In genomic region chr20:43590392-43591303, GRCh38 we compare ENCODE assay signal across 1 cellular context.
TF ChIP-seq lines count a peak whose summit lies in the region.

Gene IFT52 (plus strand): TSS chr20:43590937. CDS start chr20:43594699, 3,762 bp downstream.

TF ChIP-seq in HepG2, 621 proteins besides CTCF, POLR2A, EP300 and RAD21 (continued from another document and continues in another):
- TF ChIP-seq ZNF687 (CRISPR knock-in tag; IDR thresholded peaks at IDR 0.05) = peak; percentile 96
- 0 out of 2 replicates have a peak, but pooled peaks have one; percentile 67 for TF ChIP-seq KIAA2018 (CRISPR knock-in tag; IDR thresholded peaks at IDR 0.05; ENCODE audit: borderline replicate concordance)
- peak; percentile 85; the same call in 1 of the 2 replicates for TF ChIP-seq ZNF512B (CRISPR knock-in tag; IDR thresholded peaks at IDR 0.05; ENCODE audit: borderline replicate concordance)
- TF ChIP-seq GMEB1 (CRISPR knock-in tag; IDR thresholded peaks at IDR 0.05; ENCODE audit: borderline replicate concordance) = peak; percentile 100
- TF ChIP-seq ZNF274 (CRISPR knock-in tag; IDR thresholded peaks at IDR 0.05) = peak; percentile 92
- peak; percentile 77 for TF ChIP-seq RBM22 (optimal IDR thresholded peaks at IDR 0.05; ENCODE audit: low read length)
- TF ChIP-seq CBX5 (CRISPR knock-in tag; IDR thresholded peaks at IDR 0.05; ENCODE audit: borderline replicate concordance) = peak; percentile 26; the same call in 1 of the 2 replicates
- 0 out of 2 replicates have a peak, but pooled peaks have one; percentile 59 for TF ChIP-seq GATA4 (IDR thresholded peaks at IDR 0.05; ENCODE audit: borderline replicate concordance, low read depth)
- peak; percentile 100 for TF ChIP-seq PATZ1 (CRISPR knock-in tag; IDR thresholded peaks at IDR 0.05)
- TF ChIP-seq ZNF777 (CRISPR knock-in tag; IDR thresholded peaks at IDR 0.05) = peak; percentile 58; the same call in 1 of the 2 replicates
- no peak; the same call in 1 of the 2 replicates for TF ChIP-seq ETV6 (CRISPR knock-in tag; conservative IDR thresholded peaks at IDR 0.05)
- no peak for TF ChIP-seq PHB2 (IDR thresholded peaks at IDR 0.05; ENCODE audit: partially characterized antibody)
- TF ChIP-seq ZKSCAN5 (CRISPR knock-in tag; IDR thresholded peaks at IDR 0.05) = 0 out of 2 replicates have a peak, but pooled peaks have one; percentile 34
- TF ChIP-seq ATRX (CRISPR knock-in tag; IDR thresholded peaks at IDR 0.05; ENCODE audit: borderline replicate concordance) = no peak
- TF ChIP-seq DRAP1 (CRISPR knock-in tag; IDR thresholded peaks at IDR 0.05) = peak; percentile 89
- no peak for TF ChIP-seq REST (IDR thresholded peaks at IDR 0.05; ENCODE audit: borderline replicate concordance in 1 of 2, low read depth in 1 of 2, low read length in 2 of 2)
- TF ChIP-seq ZNF12 (CRISPR knock-in tag; IDR thresholded peaks at IDR 0.05) = peak; percentile 25; the same call in 1 of the 2 replicates
- no peak for TF ChIP-seq IKZF4 (CRISPR knock-in tag; IDR thresholded peaks at IDR 0.05; ENCODE audit: borderline replicate concordance, low read depth, not compliant biosample characterization)
- peak; percentile 51; the same call in 1 of the 2 replicates for TF ChIP-seq ZNF292 (CRISPR knock-in tag; IDR thresholded peaks at IDR 0.05; ENCODE audit: borderline replicate concordance, low read depth)
- TF ChIP-seq ZNF619 (CRISPR knock-in tag; IDR thresholded peaks at IDR 0.05) = peak; percentile 72; the same call in 1 of the 2 replicates
- TF ChIP-seq YY1 (IDR thresholded peaks at IDR 0.05; ENCODE audit: insufficient read depth, insufficient replicate concordance, low read depth, low read length) = no peak
